Comparison of ENCODE assay signal across 17 cellular contexts in genomic region chr4:764405-765169, GRCh38. TPM values are rescaled to one million over a fixed set of nuclear protein-coding genes. Genes with fewer than 3 reads are reported as not detected.
DNase-seq lines count a peak whose midpoint lies in the region; ATAC-seq and TF ChIP-seq lines count a peak whose summit lies in the region.
"Had no signal": no experiment of that assay in that cellular context is flagged by ENCODE, and none has a peak within 500 bp of the region (broad histone marks: within the 10 kb centered on the region; RNA-seq: fewer than 3 reads in every experiment).

No MANE protein-coding gene starts in this region.

- peaks cover 70% of the 10 kb centered on the region for H3K36me3 Mint-ChIP-seq in CD8-positive, alpha-beta T cell
- H3K36me3 Mint-ChIP-seq in effector memory CD8-positive, alpha-beta T cell (ENCODE audit: insufficient read depth): peaks cover 37% of the 10 kb centered on the region
- peaks cover 99% of the 10 kb centered on the region for H3K36me3 Mint-ChIP-seq in nephron progenitor cell (ENCODE audit: low read depth)

- H3K9ac ChIP-seq in colonic mucosa (ENCODE audit: low read depth in 2 of 2, low read length in 2 of 2): no peak overlapping the region
- H3K9ac ChIP-seq: SK-N-SH had no signal

- no peak overlapping the region for H3K4me3 ChIP-seq in CD8-positive, alpha-beta T cell (ENCODE audit: low read depth, low read length)
- no peak overlapping the region for H3K4me3 ChIP-seq in NB4 (ENCODE audit: low read depth, low read length)
- no peak overlapping the region for H3K4me3 ChIP-seq in colonic mucosa
- H3K4me3 ChIP-seq: transverse colon had no signal

- H3K27me3 Mint-ChIP-seq in CD8-positive, alpha-beta T cell (ENCODE audit: low read depth): no peaks in the 10 kb centered on the region
- H3K27me3 Mint-ChIP-seq in effector memory CD8-positive, alpha-beta T cell: no peaks in the 10 kb centered on the region
- peaks cover 3% of the 10 kb centered on the region for H3K27me3 Mint-ChIP-seq in nephron progenitor cell (ENCODE audit: low read depth, poor library complexity)

- POLR2A ChIA-PET in CD8-positive, alpha-beta T cell (lab: Charles Lee): interaction anchor here (1.2 kb wide), 1 partner anchor 14 kb away, joined by 4 read pairs; no protein-coding TSS in a partner anchor
- POLR2A ChIA-PET in HEK293T (lab: Yijun Ruan, JAX): no interaction called here

- no peak overlapping the region for H3K27ac ChIP-seq in CD8-positive, alpha-beta T cell (ENCODE audit: low read depth, low read length)
- H3K27ac ChIP-seq in colonic mucosa: no peak overlapping the region
- H3K27ac ChIP-seq: transverse colon, WERI-Rb-1 had no signal

- H3K36me3 ChIP-seq in CD8-positive, alpha-beta T cell (ENCODE audit: insufficient read depth, low read length): peaks cover 7% of the 10 kb centered on the region
- H3K36me3 ChIP-seq in colonic mucosa: no peaks in the 10 kb centered on the region

- H3K4me1 Mint-ChIP-seq in CD8-positive, alpha-beta T cell (ENCODE audit: low read depth): peaks cover 31% of the 10 kb centered on the region
- H3K4me1 Mint-ChIP-seq in effector memory CD8-positive, alpha-beta T cell (ENCODE audit: low read depth in 2 of 2): peaks cover 43 to 55% of the 10 kb centered on the region in 2 donors
- peaks cover 15% of the 10 kb centered on the region for H3K4me1 Mint-ChIP-seq in nephron progenitor cell

- CTCF ChIA-PET in CD8-positive, alpha-beta T cell (lab: Charles Lee): no interaction called here
- CTCF ChIA-PET in HEK293T (lab: Yijun Ruan, JAX): no interaction called here

- peak; percentile 19 for TF ChIP-seq POLR2A in NB4 (IDR thresholded peaks at IDR 0.05; ENCODE audit: extremely low read depth, insufficient read length)

- no peaks in the 10 kb centered on the region for H3K27me3 ChIP-seq in CD8-positive, alpha-beta T cell (ENCODE audit: insufficient read depth, low read length)
- no peaks in the 10 kb centered on the region for H3K27me3 ChIP-seq in colonic mucosa
- H3K27me3 ChIP-seq: BE2C, transverse colon had no signal

- no peak for TF ChIP-seq CTCF in CD8-positive, alpha-beta T cell (IDR thresholded peaks at IDR 0.05)
- TF ChIP-seq CTCF in NB4 (IDR thresholded peaks at IDR 0.05; ENCODE audit: low read depth, low read length) (no peak), nephron progenitor cell (IDR thresholded peaks at IDR 0.05) (no peak), colonic mucosa (IDR thresholded peaks at IDR 0.05) (no peak)

- intact Hi-C loops in CD8-positive, alpha-beta T cell (cut with DNase I, micrococcal nuclease): no loop called here
- intact Hi-C loops in colonic mucosa (cut with DNase I): no loop called here

- no peak overlapping the region for H3K4me3 Mint-ChIP-seq in CD8-positive, alpha-beta T cell
- H3K4me3 Mint-ChIP-seq in effector memory CD8-positive, alpha-beta T cell: no peak overlapping the region
- H3K4me3 Mint-ChIP-seq in nephron progenitor cell: no peak overlapping the region
- H3K4me3 Mint-ChIP-seq: activated T-cell treated with anti-CD3 and anti-CD28 coated beads, Interleukin-2, amount 50 U/mL, for 72 hours had no signal

- no peaks in the 10 kb centered on the region for H3K9me3 Mint-ChIP-seq in CD8-positive, alpha-beta T cell
- no peaks in the 10 kb centered on the region for H3K9me3 Mint-ChIP-seq in effector memory CD8-positive, alpha-beta T cell
- peaks cover 71% of the 10 kb centered on the region for H3K9me3 Mint-ChIP-seq in nephron progenitor cell
- H3K9me3 Mint-ChIP-seq: activated T-cell treated with anti-CD3 and anti-CD28 coated beads, Interleukin-2, amount 50 U/mL, for 72 hours had no signal

- H3K4me1 ChIP-seq in CD8-positive, alpha-beta T cell (ENCODE audit: insufficient read depth, low read length): no peaks in the 10 kb centered on the region
- H3K4me1 ChIP-seq in colonic mucosa: no peaks in the 10 kb centered on the region
- H3K4me1 ChIP-seq: BE2C, transverse colon had no signal

- no peak for DNase-seq in CD8-positive, alpha-beta T cell
- DNase-seq in NB4 (ENCODE audit: low read depth): peak; percentile 39
- DNase-seq in effector memory CD8-positive, alpha-beta T cell: no peak
- DNase-seq in nephron progenitor cell: no peak
- no peak for DNase-seq in colonic mucosa
- no peak for DNase-seq in NCI-H2029 (lab: John Stamatoyannopoulos, UW)
- DNase-seq in HEK293T (ENCODE audit: extremely low spot score): no peak
- DNase-seq in activated T-cell treated with anti-CD3 and anti-CD28 coated beads, Interleukin-2, amount 50 U/mL, for 1 hour: no peak
- DNase-seq: activated T-cell treated with anti-CD3 and anti-CD28 coated beads, Interleukin-2, amount 50 U/mL, for 72 hours; BE2C; DMS79 treated with DMSO at 0.1 percent for 48 hours; effector CD8-positive, alpha-beta T cell; MM.1S; NCI-H2171; SK-N-SH; transverse colon; WERI-Rb-1 had no signal

- peak; percentile 39 for ATAC-seq in CD8-positive, alpha-beta T cell
- ATAC-seq in effector memory CD8-positive, alpha-beta T cell (replicated peaks): peak; percentile 74

- no peaks in the 10 kb centered on the region for H3K9me3 ChIP-seq in CD8-positive, alpha-beta T cell (ENCODE audit: low read length)
- H3K9me3 ChIP-seq in colonic mucosa: no peaks in the 10 kb centered on the region
- H3K9me3 ChIP-seq: SK-N-SH, transverse colon had no signal

- H3K27ac Mint-ChIP-seq in CD8-positive, alpha-beta T cell: no peak overlapping the region
- H3K27ac Mint-ChIP-seq in effector memory CD8-positive, alpha-beta T cell: peak overlapping the region; percentile 84 to 86
- H3K27ac Mint-ChIP-seq in nephron progenitor cell: peak overlapping the region; percentile 54
- H3K27ac Mint-ChIP-seq: activated T-cell treated with anti-CD3 and anti-CD28 coated beads, Interleukin-2, amount 50 U/mL, for 72 hours had no signal

TF ChIP-seq in HEK293T, 16 proteins besides CTCF, POLR2A, EP300 and RAD21:
- TF ChIP-seq FOXA1 (IDR thresholded peaks at IDR 0.05) (no peak), FOXM1 (IDR thresholded peaks at IDR 0.05; ENCODE audit: borderline replicate concordance) (no peak), LEF1 (IDR thresholded peaks at IDR 0.05; ENCODE audit: borderline replicate concordance) (no peak), ZNF384 (IDR thresholded peaks at IDR 0.05) (no peak), ARNT (IDR thresholded peaks at IDR 0.05) (no peak), FOXK2 (IDR thresholded peaks at IDR 0.05) (no peak), PKNOX1 (IDR thresholded peaks at IDR 0.05) (no peak), HDGF (IDR thresholded peaks at IDR 0.05; ENCODE audit: borderline replicate concordance) (no peak), L3MBTL2 (conservative IDR thresholded peaks at IDR 0.05) (no peak), ELF4 (IDR thresholded peaks at IDR 0.05) (no peak), SUZ12 (IDR thresholded peaks at IDR 0.05) (no peak), BHLHE40 (IDR thresholded peaks at IDR 0.05; ENCODE audit: borderline replicate concordance) (no peak), CTBP1 (IDR thresholded peaks at IDR 0.05; ENCODE audit: borderline replicate concordance) (no peak), NFRKB (IDR thresholded peaks at IDR 0.05) (no peak), SP1 (IDR thresholded peaks at IDR 0.05) (no peak), TARDBP (IDR thresholded peaks at IDR 0.05) (no peak)

RNA-seq across cellular contexts. Expression of gene PCGF3, which starts 59.0 kb away (rescaled TPM):
- 10 to 100 TPM; 39.1 to 39.5 TPM for total RNA-seq in CD8-positive, alpha-beta T cell
- total RNA-seq in colonic mucosa: 10 to 100 TPM; 50.8 to 53.2 TPM
